Comparison of ENCODE assay signal across 8 cellular contexts in the genomic region with DNA sequence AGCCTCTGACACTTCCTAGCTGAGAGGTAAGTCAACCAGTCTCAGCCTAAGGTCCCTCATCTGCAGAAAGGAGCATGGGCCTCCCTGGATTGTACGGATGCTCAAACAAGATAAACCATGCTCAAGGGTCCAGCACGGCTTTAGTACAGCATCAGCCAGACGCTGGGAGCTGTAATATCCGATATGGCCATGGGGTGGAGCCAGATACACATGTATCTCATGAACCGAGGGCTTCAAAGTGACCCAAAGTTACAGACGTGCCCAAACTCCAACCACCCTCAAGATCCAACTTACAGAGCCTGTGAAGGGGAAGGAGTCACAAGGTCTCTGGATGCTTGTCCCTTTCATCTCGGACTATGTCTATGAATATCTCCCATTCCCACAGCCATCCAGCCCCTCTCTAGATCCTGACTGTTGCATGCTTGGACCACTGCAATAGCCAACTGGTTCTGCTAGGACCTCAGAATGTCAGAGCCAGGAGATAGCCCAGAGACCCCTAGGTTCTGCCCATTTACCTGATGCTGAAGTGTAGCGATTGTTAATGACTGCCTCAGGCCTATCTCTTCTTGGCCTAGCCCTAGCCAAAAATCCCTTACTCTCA.
DNase-seq lines count a peak whose midpoint lies in the region; ATAC-seq and TF ChIP-seq lines count a peak whose summit lies in the region.

No MANE protein-coding gene starts in this region.

- no peak overlapping the region for H3K4me3 ChIP-seq in SU-DHL-6 (ENCODE audit: insufficient read depth, low read length, poor library complexity, severe bottlenecking)
- no peak overlapping the region for H3K4me3 ChIP-seq in psoas muscle
- no peak overlapping the region for H3K4me3 ChIP-seq in aorta (ENCODE audit: low read length in 2 of 2)

- H3K4me2 ChIP-seq in SU-DHL-6 (ENCODE audit: low read depth, low read length, poor library complexity, severe bottlenecking): no peak overlapping the region

- no peak overlapping the region for H3K4me3 Mint-ChIP-seq in activated naive CD8-positive, alpha-beta T cell treated with anti-CD3 and anti-CD28 coated beads, Interleukin-2, amount 10 ng/mL, durations not matched to agents 7 days and 5 days

- peaks cover 1% of the 10 kb centered on the region for H3K27me3 Mint-ChIP-seq in activated naive CD8-positive, alpha-beta T cell treated with anti-CD3 and anti-CD28 coated beads, Interleukin-2, amount 10 ng/mL, durations not matched to agents 7 days and 5 days

- no peaks in the 10 kb centered on the region for H3K36me3 Mint-ChIP-seq in activated naive CD8-positive, alpha-beta T cell treated with anti-CD3 and anti-CD28 coated beads, Interleukin-2, amount 10 ng/mL, durations not matched to agents 7 days and 5 days

- 13 to 18% (median 18%) methylated on average over 8 of the region's 8 CpGs for WGBS in psoas muscle, 3 donors
- 15 to 16% methylated on average over 8 of the region's 8 CpGs for WGBS in aorta, 2 donors

- H3K79me2 ChIP-seq in SU-DHL-6 (ENCODE audit: insufficient read depth, low read length): no peaks in the 10 kb centered on the region

- no peak overlapping the region for H3K27ac ChIP-seq in SU-DHL-6 (ENCODE audit: low read depth, low read length)
- no peak overlapping the region for H3K27ac ChIP-seq in psoas muscle
- no peak overlapping the region for H3K27ac ChIP-seq in aorta (ENCODE audit: low read depth in 1 of 2, low read length in 2 of 2)

- H3K9ac ChIP-seq in SU-DHL-6 (ENCODE audit: low read length): no peak overlapping the region

- intact Hi-C loops in Right ventricle myocardium superior (cut with DNase I): loop anchor here (1.0 kb wide), 1 partner anchor 147 kb away; no protein-coding TSS in a partner anchor
- intact Hi-C loops in psoas muscle (cut with DNase I): loop anchor here (1.0 to 2.0 kb wide), 3 partner anchors 146 to 171 kb away; no protein-coding TSS in a partner anchor
- intact Hi-C loops in aorta (cut with DNase I): loop anchor here (1.0 to 5.0 kb wide), 4 partner anchors 64 to 146 kb away; a partner anchor contains a TSS

- ATAC-seq in GM19328 (IDR thresholded peaks at IDR 0.05; ENCODE audit: unreplicated experiment): peak; percentile 59
- peak; percentile 83 for ATAC-seq in activated naive CD8-positive, alpha-beta T cell treated with anti-CD3 and anti-CD28 coated beads, Interleukin-2, amount 10 ng/mL, durations not matched to agents 7 days and 5 days (ENCODE audit: low read depth)
- ATAC-seq in Right ventricle myocardium superior (ENCODE audit: poor library complexity): peak; percentile 91
- peak; percentile 87 to 96 (median 90) for ATAC-seq in psoas muscle
- peak; percentile 90 for ATAC-seq in aorta (ENCODE audit: low FRiP score)

- POLR2A ChIA-PET in activated naive CD8-positive, alpha-beta T cell treated with anti-CD3 and anti-CD28 coated beads, Interleukin-2, amount 10 ng/mL, durations not matched to agents 7 days and 5 days (lab: Charles Lee): interaction anchor here (0.7 to 1.4 kb wide), 3 partner anchors 27 to 409 kb away, joined by 5 to 7 read pairs (median 6); a partner anchor contains a TSS

- H3K36me3 ChIP-seq in SU-DHL-6 (ENCODE audit: low read length) (no peaks in the 10 kb centered on the region), psoas muscle (ENCODE audit: insufficient read depth in 1 of 2, low read depth in 1 of 2) (no peaks in the 10 kb centered on the region), aorta (ENCODE audit: control insufficient read depth in 1 of 2, insufficient read depth in 2 of 2, low read length in 1 of 2) (no peaks in the 10 kb centered on the region)

- H4K20me1 ChIP-seq in SU-DHL-6 (ENCODE audit: low read depth, low read length): no peaks in the 10 kb centered on the region

- H3K9me2 ChIP-seq in SU-DHL-6 (replicated peaks; ENCODE audit: insufficient read depth, low read length): no peaks in the 10 kb centered on the region

- no peaks in the 10 kb centered on the region for H3K9me3 ChIP-seq in SU-DHL-6 (ENCODE audit: insufficient read depth, low read length)
- no peaks in the 10 kb centered on the region for H3K9me3 ChIP-seq in psoas muscle
- no peaks in the 10 kb centered on the region for H3K9me3 ChIP-seq in aorta (ENCODE audit: control insufficient read depth, low read length)

- H3K27me3 ChIP-seq in SU-DHL-6 (ENCODE audit: low read length) (no peaks in the 10 kb centered on the region), psoas muscle (ENCODE audit: insufficient read depth in 3 of 3, low read length in 2 of 3) (no peaks in the 10 kb centered on the region), aorta (ENCODE audit: control insufficient read depth in 1 of 2, insufficient read depth in 2 of 2, low read length in 1 of 2) (no peaks in the 10 kb centered on the region)

- H3F3A ChIP-seq in SU-DHL-6 (ENCODE audit: insufficient read depth): no peaks in the 10 kb centered on the region

- TF ChIP-seq CTCF in LNCAP (IDR thresholded peaks at IDR 0.05): peak; percentile 88
- TF ChIP-seq CTCF in SU-DHL-6 (IDR thresholded peaks at IDR 0.05; ENCODE audit: insufficient read depth, low read length, poor library complexity, severe bottlenecking): peak; percentile 85
- peak; percentile 95 for TF ChIP-seq CTCF in psoas muscle (IDR thresholded peaks at IDR 0.05)

- peak in 13 of 14 donors; percentile 27 to 81 (median 70) for DNase-seq in C1 segment of cervical spinal cord (lab: John Stamatoyannopoulos, UW)
- peak; percentile 78 for DNase-seq in activated naive CD8-positive, alpha-beta T cell treated with anti-CD3 and anti-CD28 coated beads, Interleukin-2, amount 10 ng/mL, durations not matched to agents 7 days and 5 days
- DNase-seq in Right ventricle myocardium superior: peak; percentile 82
- DNase-seq in psoas muscle: peak; percentile 75 to 87
- DNase-seq in aorta: peak; percentile 82 to 92

- H3K27ac Mint-ChIP-seq in activated naive CD8-positive, alpha-beta T cell treated with anti-CD3 and anti-CD28 coated beads, Interleukin-2, amount 10 ng/mL, durations not matched to agents 7 days and 5 days: no peak overlapping the region

- no peaks in the 10 kb centered on the region for H3K9me3 Mint-ChIP-seq in activated naive CD8-positive, alpha-beta T cell treated with anti-CD3 and anti-CD28 coated beads, Interleukin-2, amount 10 ng/mL, durations not matched to agents 7 days and 5 days

- H3K4me1 Mint-ChIP-seq in activated naive CD8-positive, alpha-beta T cell treated with anti-CD3 and anti-CD28 coated beads, Interleukin-2, amount 10 ng/mL, durations not matched to agents 7 days and 5 days: peaks cover 3% of the 10 kb centered on the region

- H2AFZ ChIP-seq in SU-DHL-6 (ENCODE audit: low read depth, low read length, severe bottlenecking): no peak overlapping the region

- peaks cover 4% of the 10 kb centered on the region for H3K4me1 ChIP-seq in psoas muscle
- H3K4me1 ChIP-seq in aorta (ENCODE audit: control insufficient read depth in 1 of 2, insufficient read depth in 2 of 2, low read length in 2 of 2): no peaks in the 10 kb centered on the region
